Comparison of ENCODE assay signal across 1 cellular context in genomic region chr10:19592276-19592675, GRCh38.
TF ChIP-seq lines count a peak whose summit lies in the region.

No MANE protein-coding gene starts in this region.

TF ChIP-seq in SK-N-SH, 30 proteins besides CTCF, POLR2A, EP300 and RAD21 (continued from another document):
- TF ChIP-seq USF1 (IDR thresholded peaks at IDR 0.05; ENCODE audit: borderline replicate concordance, low read depth), result no peak
- TF ChIP-seq TCF12 (IDR thresholded peaks at IDR 0.05), result no peak
- no peak for TF ChIP-seq MXI1 (IDR thresholded peaks at IDR 0.05; ENCODE audit: low read depth, low read length)
TF ChIP-seq in SK-N-SH: peak in this region for 0.
